10 cellular contexts compared by ENCODE assay signal in genomic region chr11:57072640-57073039, GRCh38.
A peak's percentile ranks its signal among the peaks of the same experiment; 100 is the strongest.
DNase-seq lines count a peak whose midpoint lies in the region; ATAC-seq and TF ChIP-seq lines count a peak whose summit lies in the region.
"Had no signal": no experiment of that assay in that cellular context is flagged by ENCODE, and none has a peak within 500 bp of the region (broad histone marks: within the 10 kb centered on the region; RNA-seq: fewer than 3 reads in every experiment).

No MANE protein-coding gene starts in this region.

- no peaks in the 10 kb centered on the region for H3K9me3 ChIP-seq in MG63
- H3K9me3 ChIP-seq: BLaER1 treated with 17β-estradiol and CSF1 and Interleukin-3, amounts not matched to agents 10 nM and 100 nM had no signal

- ATAC-seq in HG02981 (IDR thresholded peaks at IDR 0.05; ENCODE audit: unreplicated experiment) = no peak
- no peak for ATAC-seq in GM18861 (IDR thresholded peaks at IDR 0.05; ENCODE audit: unreplicated experiment)
- no peak for ATAC-seq in GM21381 (IDR thresholded peaks at IDR 0.05; ENCODE audit: unreplicated experiment)

- H3K4me3 ChIP-seq in ACC112 (ENCODE audit: low read depth, low read length) = no peak overlapping the region
- H3K4me3 ChIP-seq in MG63 = no peak overlapping the region
- no peak overlapping the region for H3K4me3 ChIP-seq in epithelial cell of esophagus (ENCODE audit: low read length)
- H3K4me3 ChIP-seq: BLaER1 treated with 17β-estradiol and CSF1 and Interleukin-3, amounts not matched to agents 10 nM and 100 nM had no signal

- peak overlapping the region; percentile 2 for H2AFZ ChIP-seq in ACC112 (ENCODE audit: low read length, unreplicated experiment)

- no peak for TF ChIP-seq CTCF in epithelial cell of esophagus (IDR thresholded peaks at IDR 0.05; ENCODE audit: insufficient read depth, low read depth, low read length, missing control alignments)

- H3K36me3 ChIP-seq in ACC112 (ENCODE audit: insufficient read depth, low read length) (no peaks in the 10 kb centered on the region), MG63 (no peaks in the 10 kb centered on the region)
- H3K36me3 ChIP-seq: BLaER1 treated with 17β-estradiol and CSF1 and Interleukin-3, amounts not matched to agents 10 nM and 100 nM had no signal

- no peaks in the 10 kb centered on the region for H3K79me2 ChIP-seq in ACC112 (ENCODE audit: control insufficient read depth, insufficient read depth, low read length, unreplicated experiment)

- H3K27me3 ChIP-seq in ACC112 (ENCODE audit: insufficient read depth, low read length) = no peaks in the 10 kb centered on the region
- no peaks in the 10 kb centered on the region for H3K27me3 ChIP-seq in MG63
- H3K27me3 ChIP-seq: BLaER1 treated with 17β-estradiol and CSF1 and Interleukin-3, amounts not matched to agents 10 nM and 100 nM had no signal

- peak overlapping the region; percentile 88 for H3K27ac ChIP-seq in ACC112 (ENCODE audit: low read depth, low read length)

- peaks cover 25% of the 10 kb centered on the region for H3K4me1 ChIP-seq in ACC112 (ENCODE audit: control insufficient read depth, insufficient read depth, low read length, unreplicated experiment)

- DNase-seq in MG63 = peak; percentile 40
- peak; percentile 98 for DNase-seq in epithelial cell of esophagus (ENCODE audit: low read depth)
- DNase-seq in myocyte (ENCODE audit: low read depth) = peak; percentile 78
- no peak for DNase-seq in central memory CD4-positive, alpha-beta T cell
- DNase-seq: effector memory CD4-positive, alpha-beta T cell had no signal
